Comparison of ENCODE assay signal across 13 cellular contexts in genomic region chr16:83802559-83802958, GRCh38. TPM values are rescaled to one million over a fixed set of nuclear protein-coding genes. Genes with fewer than 3 reads are reported as not detected.
A peak's percentile ranks its signal among the peaks of the same experiment; 100 is the strongest.
DNase-seq lines count a peak whose midpoint lies in the region; ATAC-seq, FAIRE-seq and TF ChIP-seq lines count a peak whose summit lies in the region.
"Had no signal": no experiment of that assay in that cellular context is flagged by ENCODE, and none has a peak within 500 bp of the region (broad histone marks: within the 10 kb centered on the region; RNA-seq: fewer than 3 reads in every experiment).

No MANE protein-coding gene starts in this region.

- TF ChIP-seq EP300 in HepG2 (IDR thresholded peaks at IDR 0.05; ENCODE audit: low read depth in 2 of 2, low read length in 2 of 2) (no peak), HepG2 (CRISPR knock-in tag; IDR thresholded peaks at IDR 0.05; ENCODE audit: borderline replicate concordance) (no peak)

- CTCF ChIA-PET in AG04450 (lab: Charles Lee) (no interaction called here), PC-3 (lab: Charles Lee) (no interaction called here), HepG2 (lab: Yijun Ruan, JAX; ENCODE audit: low intra/inter-chr PET ratio, low total read pairs) (no interaction called here)

- H3K4me3 ChIP-seq in AG04450 (ENCODE audit: low read depth, low read length) (peak overlapping the region; percentile 46), PC-3 (ENCODE audit: low read length) (peak overlapping the region; percentile 63), fibroblast of lung (replicated peaks in 1 of 4; ENCODE audit: control extremely low read depth in 1 of 4, insufficient read depth in 1 of 4, low read depth in 3 of 4, low read length in 4 of 4) (peak overlapping the region; percentile 22 to 54 (median 41)), prostate gland (peak overlapping the region in 1 of 2 donors; percentile 16), HepG2 (replicated peaks in 1 of 3; ENCODE audit: insufficient read depth in 1 of 3, low read depth in 2 of 3, low read length in 3 of 3) (no peak overlapping the region)
- H3K4me3 ChIP-seq: BLaER1 treated with 17β-estradiol and CSF1 and Interleukin-3, amounts not matched to agents 10 nM and 100 nM had no signal

- intact Hi-C loops in PC-3 (cut with micrococcal nuclease) (no loop called here), prostate gland (cut with DNase I) (no loop called here), HepG2 (cut with micrococcal nuclease; ENCODE audit: unreplicated experiment) (no loop called here)

- TF ChIP-seq POLR2A in prostate gland (IDR thresholded peaks at IDR 0.05) (no peak), HepG2 (IDR thresholded peaks at IDR 0.05; ENCODE audit: insufficient read depth in 1 of 2, low read depth in 2 of 2, low read length in 2 of 2) (no peak)

- DNase-seq in AG04450 (ENCODE audit: low read depth, low spot score) (no peak), PC-3 (peak; percentile 32), fibroblast of lung (ENCODE audit: low read depth in 2 of 2) (no peak), prostate gland (ENCODE audit: low spot score) (no peak), NCI-H2107 (lab: John Stamatoyannopoulos, UW) (no peak), DMS114 treated with DMSO at 0.1 percent for 48 hours (lab: John Stamatoyannopoulos, UW; ENCODE audit: unreplicated experiment) (no peak), HepG2 (ENCODE audit: low spot score) (no peak)
- DNase-seq: activated CD4-positive, alpha-beta T cell treated with anti-CD3 and anti-CD28 coated beads for 1 hour; activated naive CD4-positive, alpha-beta T cell treated with Interleukin-2 at 50 U/mL for 16 hours; islet precursor cell had no signal

- no peak overlapping the region for H3K27ac ChIP-seq in AG04450 (ENCODE audit: low read depth, low read length)
- peak overlapping the region; percentile 95 for H3K27ac ChIP-seq in PC-3 (ENCODE audit: low read length)
- peak overlapping the region; percentile 62 for H3K27ac ChIP-seq in fibroblast of lung (ENCODE audit: insufficient read depth, low read length)
- H3K27ac ChIP-seq in prostate gland: peak overlapping the region; percentile 64 to 77
- H3K27ac ChIP-seq in HepG2 (ENCODE audit: extremely low read length, insufficient read depth, low read length): no peak overlapping the region

- H2AFZ ChIP-seq in PC-3 (ENCODE audit: low read length) (peak overlapping the region; percentile 56), fibroblast of lung (ENCODE audit: low read length) (peak overlapping the region; percentile 48), HepG2 (ENCODE audit: low read length) (no peak overlapping the region)

- H3K9me3 ChIP-seq in AG04450 (ENCODE audit: control insufficient read depth, insufficient read depth, low read length): no peaks in the 10 kb centered on the region
- no peaks in the 10 kb centered on the region for H3K9me3 ChIP-seq in PC-3 (ENCODE audit: low read length)
- H3K9me3 ChIP-seq in fibroblast of lung (ENCODE audit: control insufficient read depth, insufficient read depth, low read depth, low read length): no peaks in the 10 kb centered on the region
- no peaks in the 10 kb centered on the region for H3K9me3 ChIP-seq in prostate gland
- H3K9me3 ChIP-seq in HepG2 (ENCODE audit: low read length): no peaks in the 10 kb centered on the region

- peak overlapping the region; percentile 83 for H3K4me2 ChIP-seq in PC-3 (ENCODE audit: low read length)
- H3K4me2 ChIP-seq in fibroblast of lung (ENCODE audit: extremely low read depth, insufficient read depth, low read length): peak overlapping the region; percentile 76
- H3K4me2 ChIP-seq in HepG2 (ENCODE audit: low read depth, low read length): no peak overlapping the region

- WGBS in prostate gland: 22% methylated on average over 7 of the region's 7 CpGs
- 4% methylated on average over 6 of the region's 7 CpGs for WGBS in HepG2 (ENCODE audit: low lambda C conversion rate)

- H3F3A ChIP-seq in PC-3 (ENCODE audit: low read length, unreplicated experiment): no peaks in the 10 kb centered on the region

- TF ChIP-seq RAD21 in HepG2 (CRISPR knock-in tag; IDR thresholded peaks at IDR 0.05): no peak

- H3K79me2 ChIP-seq in PC-3 (ENCODE audit: low read length) (no peaks in the 10 kb centered on the region), fibroblast of lung (ENCODE audit: control insufficient read depth, insufficient read depth, low read length) (no peaks in the 10 kb centered on the region), HepG2 (ENCODE audit: insufficient read depth, low read length) (no peaks in the 10 kb centered on the region)

- H3K9ac ChIP-seq in PC-3 (ENCODE audit: low read length): peak overlapping the region; percentile 71
- H3K9ac ChIP-seq in fibroblast of lung (ENCODE audit: insufficient read depth, low read length): peak overlapping the region; percentile 33
- H3K9ac ChIP-seq in HepG2 (ENCODE audit: insufficient read depth, low read depth, low read length): no peak overlapping the region
- H3K9ac ChIP-seq: BLaER1 treated with 17β-estradiol and CSF1 and Interleukin-3, amounts not matched to agents 10 nM and 100 nM had no signal

- BruUV-seq in PC-3 (replicated peaks; lab: Mats Ljungman, UMichigan) (TSS peak; percentile 98), HepG2 (replicated peaks; lab: Mats Ljungman, UMichigan) (no TSS peak)

- no peaks in the 10 kb centered on the region for H3K9me2 ChIP-seq in PC-3 (replicated peaks; ENCODE audit: low read length)

- no peak for FAIRE-seq in HepG2 (lab: Jason Lieb, UNC)
- FAIRE-seq: HTR-8/SVneo had no signal

- H4K20me1 ChIP-seq in PC-3 (ENCODE audit: low read length) (no peaks in the 10 kb centered on the region), fibroblast of lung (ENCODE audit: control insufficient read depth, extremely low read depth, insufficient read depth, low read length) (no peaks in the 10 kb centered on the region), HepG2 (ENCODE audit: insufficient read depth, low read length) (no peaks in the 10 kb centered on the region)
- H4K20me1 ChIP-seq: BLaER1 treated with 17β-estradiol and CSF1 and Interleukin-3, amounts not matched to agents 10 nM and 100 nM had no signal

- TF ChIP-seq CTCF in AG04450 (IDR thresholded peaks at IDR 0.05; ENCODE audit: low read depth, low read length) (no peak), PC-3 (conservative IDR thresholded peaks at IDR 0.05; ENCODE audit: low read depth, low read length) (no peak), fibroblast of lung (conservative IDR thresholded peaks at IDR 0.05 in 1 of 2, IDR thresholded peaks at IDR 0.05 in 1 of 2; ENCODE audit: low read depth in 1 of 2, low read length in 2 of 2) (no peak), prostate gland (IDR thresholded peaks at IDR 0.05) (no peak), HepG2 (CRISPR knock-in tag; IDR thresholded peaks at IDR 0.05) (no peak)

- POLR2A ChIA-PET in AG04450 (lab: Yijun Ruan, JAX) (no interaction called here), PC-3 (lab: Charles Lee; ENCODE audit: unreplicated experiment) (no interaction called here), HepG2 (lab: Yijun Ruan, JAX) (no interaction called here)

- ATAC-seq in PC-3: peak; percentile 18
- ATAC-seq in HG03432 (IDR thresholded peaks at IDR 0.05; ENCODE audit: unreplicated experiment): no peak
- no peak for ATAC-seq in HepG2

- in situ Hi-C loops in HepG2 (cut with HindIII; ENCODE audit: extremely low pct_ligation_motif_present, low pct_unique_long_range_greater_than_20kb): no loop called here

- peaks cover 41% of the 10 kb centered on the region for H3K4me1 ChIP-seq in PC-3 (ENCODE audit: insufficient read depth, low read length)
- H3K4me1 ChIP-seq in fibroblast of lung (ENCODE audit: control insufficient read depth, extremely low read depth, insufficient read depth, low read length): peaks cover 4% of the 10 kb centered on the region
- H3K4me1 ChIP-seq in prostate gland (replicated peaks): peaks cover 3% of the 10 kb centered on the region
- H3K4me1 ChIP-seq in HepG2 (ENCODE audit: insufficient read depth, low read length): peaks cover 17% of the 10 kb centered on the region

- no peaks in the 10 kb centered on the region for H3K36me3 ChIP-seq in PC-3 (ENCODE audit: low read depth, low read length)
- H3K36me3 ChIP-seq in fibroblast of lung (ENCODE audit: control insufficient read depth, insufficient read depth, low read length): no peaks in the 10 kb centered on the region
- H3K36me3 ChIP-seq in prostate gland: no peaks in the 10 kb centered on the region
- H3K36me3 ChIP-seq in HepG2 (replicated peaks in 1 of 2; ENCODE audit: control insufficient read depth in 1 of 2, insufficient read depth in 2 of 2, low read length in 2 of 2): no peaks in the 10 kb centered on the region
- H3K36me3 ChIP-seq: BLaER1 treated with 17β-estradiol and CSF1 and Interleukin-3, amounts not matched to agents 10 nM and 100 nM had no signal

- H3K27me3 ChIP-seq in AG04450 (ENCODE audit: control insufficient read depth, insufficient read depth, low read length) (no peaks in the 10 kb centered on the region), PC-3 (ENCODE audit: low read length) (no peaks in the 10 kb centered on the region), fibroblast of lung (ENCODE audit: control insufficient read depth, insufficient read depth, low read length) (no peaks in the 10 kb centered on the region), prostate gland (replicated peaks; ENCODE audit: insufficient read depth) (no peaks in the 10 kb centered on the region), HepG2 (ENCODE audit: control insufficient read depth in 1 of 2, insufficient read depth in 2 of 2, low read length in 2 of 2) (peaks cover 0 to 19% of the 10 kb centered on the region in 2 experiments; a peak in 3 of 5 replicates)
- H3K27me3 ChIP-seq: BLaER1 treated with 17β-estradiol and CSF1 and Interleukin-3, amounts not matched to agents 10 nM and 100 nM had no signal

RNA-seq across cellular contexts. Expression of gene HSBP1, which starts 5.2 kb away (rescaled TPM):
- polyA plus RNA-seq in AG04450 (2011; rRNA removed): 261 and 289 TPM in 2 replicates
- polyA minus RNA-seq in AG04450 (2011; rRNA and poly(A)+ RNA removed): 57.4 and 61.5 TPM in 2 replicates
- total RNA-seq in PC-3 (2014; rRNA removed): 141 and 167 TPM in 2 replicates
- total RNA-seq in fibroblast of lung: 111 and 184 TPM in 2 replicates
- 135 and 169 TPM in 2 replicates for polyA plus RNA-seq in fibroblast of lung
- 219 and 277 TPM in 2 replicates for polyA plus RNA-seq in fibroblast of lung (2012)
- 27.7 and 38.8 TPM in 2 replicates for polyA minus RNA-seq in fibroblast of lung (ENCODE audit: low replicate concordance)
- 10 to 100 TPM; 17.4 to 18.7 TPM for total RNA-seq in prostate gland
- total RNA-seq in HepG2 (2016; rRNA removed; fragmentation: Illumina TruSeq; extraction: Trizol): 292 and 469 TPM in 2 replicates
- 90.0 and 120 TPM in 2 replicates for total RNA-seq in HepG2 (2016; cell fraction: cytosol; rRNA removed; fragmentation: Illumina TruSeq; extraction: Trizol; ENCODE audit: low read depth)
- total RNA-seq in HepG2 (2016; cell fraction: insoluble cytoplasmic fraction; rRNA removed; fragmentation: Illumina TruSeq; extraction: Trizol): 306 and 489 TPM in 2 replicates
- total RNA-seq in HepG2 (2016; cell fraction: membrane; rRNA removed; fragmentation: Illumina TruSeq; extraction: Trizol): 174 and 189 TPM in 2 replicates
- 120 and 128 TPM in 2 replicates for total RNA-seq in HepG2 (2016; cell fraction: nucleus; rRNA removed; fragmentation: Illumina TruSeq; extraction: Trizol)
- 209 and 249 TPM in 2 replicates for polyA plus RNA-seq in HepG2 (2011; rRNA removed)
- 65.8 and 77.6 TPM in 2 replicates for polyA plus RNA-seq in HepG2 (2011; cell fraction: cytosol; rRNA removed)
- 38.6 and 45.2 TPM in 2 replicates for polyA plus RNA-seq in HepG2 (2011; cell fraction: nucleus; rRNA removed)
- polyA plus RNA-seq in HepG2 (2012): 219 and 268 TPM in 2 replicates
- polyA plus RNA-seq in HepG2 (2016; cell fraction: cytosol; fragmentation: Illumina TruSeq; extraction: Trizol; ENCODE audit: low read depth): 132 and 186 TPM in 2 replicates
- 432 and 474 TPM in 2 replicates for polyA plus RNA-seq in HepG2 (2016; cell fraction: insoluble cytoplasmic fraction; fragmentation: Illumina TruSeq; extraction: Trizol; ENCODE audit: low read depth)
- polyA plus RNA-seq in HepG2 (2016; cell fraction: membrane; fragmentation: Illumina TruSeq; extraction: Trizol; ENCODE audit: low read depth): 169 and 214 TPM in 2 replicates
- polyA plus RNA-seq in HepG2 (2016; cell fraction: nucleus; fragmentation: Illumina TruSeq; extraction: Trizol; ENCODE audit: insufficient read depth, low read depth): 174 and 214 TPM in 2 replicates
- 34.2 and 39.9 TPM in 2 replicates for polyA minus RNA-seq in HepG2 (2011; rRNA and poly(A)+ RNA removed; ENCODE audit: low replicate concordance)
- polyA minus RNA-seq in HepG2 (2011; cell fraction: cytosol; rRNA and poly(A)+ RNA removed): 36.2 and 37.8 TPM in 2 replicates
- 26.5 and 28.5 TPM in 2 replicates for polyA minus RNA-seq in HepG2 (2011; cell fraction: nucleus; rRNA and poly(A)+ RNA removed)

Comparison
In these comparisons a context has a peak if more than half of its experiments do, and no peak if none do; other contexts are left out.
1. H3K27ac ChIP-seq: peak in PC-3 (single experiment), fibroblast of lung (single experiment) and prostate gland (2 of 2); none in AG04450 (single experiment) and HepG2 (single experiment).
2. H3K4me3 ChIP-seq: peak in AG04450 (single experiment), PC-3 (single experiment) and fibroblast of lung (4 of 4); none in HepG2 (0 of 3).